Comparison of ENCODE assay signal across 8 cellular contexts in the genomic region with DNA sequence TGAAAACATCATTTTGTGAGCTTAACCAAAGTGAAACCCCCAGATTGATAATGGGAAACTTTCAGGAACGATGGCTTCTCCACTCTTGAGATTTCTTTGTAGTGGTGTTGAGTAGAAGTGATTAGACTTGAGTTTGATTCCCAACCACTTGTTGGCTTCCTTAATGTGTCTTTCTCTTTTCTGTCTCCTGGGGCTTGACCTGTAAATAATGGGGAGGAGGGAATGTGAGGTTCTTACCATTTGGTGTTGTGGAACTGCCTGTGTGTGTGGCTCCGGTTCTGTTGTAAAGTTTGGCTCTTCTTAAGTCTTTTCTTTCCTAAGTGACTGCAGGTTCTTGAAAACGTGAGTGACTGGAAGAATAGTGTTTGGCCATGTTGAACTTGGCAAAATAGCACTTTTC. TPM values are rescaled to one million over a fixed set of nuclear protein-coding genes. Genes with fewer than 3 reads are reported as not detected.
DNase-seq lines count a peak whose midpoint lies in the region; ATAC-seq and TF ChIP-seq lines count a peak whose summit lies in the region.

No MANE protein-coding gene starts in this region.

- TF ChIP-seq CTCF in cardiac muscle cell (IDR thresholded peaks at IDR 0.05; ENCODE audit: low read depth, low read length): no peak
- TF ChIP-seq CTCF in astrocyte of the cerebellum (IDR thresholded peaks at IDR 0.05; ENCODE audit: low read depth, low read length, missing control alignments): no peak

- H3K4me3 ChIP-seq in cardiac muscle cell (no peak overlapping the region), astrocyte of the cerebellum (ENCODE audit: low read depth, low read length) (peak overlapping the region; percentile 88), urinary bladder (ENCODE audit: low read depth, low read length) (peak overlapping the region; percentile 10)

- peaks cover 51% of the 10 kb centered on the region for H3K4me1 Mint-ChIP-seq in memory B cell

- no peaks in the 10 kb centered on the region for H3K9me3 ChIP-seq in cardiac muscle cell (ENCODE audit: low read depth)

- H3K27ac Mint-ChIP-seq in memory B cell: no peak overlapping the region

- H3K36me3 Mint-ChIP-seq in memory B cell: peaks cover 17% of the 10 kb centered on the region

- WGBS in urinary bladder: 38% methylated on average over 3 of the region's 3 CpGs

- intact Hi-C loops in left cardiac atrium (cut with DNase I): loop anchor here in 1 of 2 donors (5.0 kb wide), 2 partner anchors 89 to 109 kb away; no protein-coding TSS in a partner anchor

- H3K36me3 ChIP-seq in cardiac muscle cell (peaks cover 17% of the 10 kb centered on the region), urinary bladder (ENCODE audit: insufficient read depth) (peaks cover 5% of the 10 kb centered on the region)

- H3K27me3 ChIP-seq in cardiac muscle cell: no peaks in the 10 kb centered on the region

- no peak for ATAC-seq in left cardiac atrium
- no peak for ATAC-seq in memory B cell (ENCODE audit: low read depth)
- no peak for ATAC-seq in esophagus mucosa
- ATAC-seq in GM21390 (IDR thresholded peaks at IDR 0.05; ENCODE audit: unreplicated experiment): no peak
- no peak for ATAC-seq in GM21723 (IDR thresholded peaks at IDR 0.05; ENCODE audit: unreplicated experiment)

- in situ Hi-C loops in astrocyte of the cerebellum (cut with HindIII; ENCODE audit: low sequenced_read_pairs): no loop called here

- H3K27me3 Mint-ChIP-seq in memory B cell: no peaks in the 10 kb centered on the region

- DNase-seq in cardiac muscle cell (ENCODE audit: low read depth in 1 of 2, low spot score in 1 of 2) (peak in 1 of 2 donors; percentile 29), left cardiac atrium (no peak), astrocyte of the cerebellum (ENCODE audit: low read depth) (no peak), memory B cell (ENCODE audit: low spot score in 2 of 2) (no peak)

- H3K4me1 ChIP-seq in cardiac muscle cell (ENCODE audit: low read depth) (peaks cover 15% of the 10 kb centered on the region), urinary bladder (ENCODE audit: insufficient read depth) (peaks cover 4% of the 10 kb centered on the region)

- H3K27ac ChIP-seq in cardiac muscle cell (peak overlapping the region; percentile 29), urinary bladder (ENCODE audit: low read depth) (no peak overlapping the region)

- no peaks in the 10 kb centered on the region for H3K9me3 Mint-ChIP-seq in memory B cell

- peak overlapping the region; percentile 70 for H3K4me3 Mint-ChIP-seq in memory B cell

RNA-seq across cellular contexts. Expression of gene CDV3, which starts 2.7 kb away (rescaled TPM):
- total RNA-seq in cardiac muscle cell (69.2 and 100 TPM in 2 replicates), left cardiac atrium (100 to 1,000 TPM; 117 to 157 TPM), urinary bladder (108 TPM), esophagus mucosa (104 TPM)
- polyA plus RNA-seq in cardiac muscle cell (56.7 and 62.4 TPM in 2 replicates), urinary bladder (71.0 TPM)
